Comparison of ENCODE assay signal across 16 cellular contexts in genomic region chr9:90421786-90422185, GRCh38.
DNase-seq lines count a peak whose midpoint lies in the region; ATAC-seq lines count a peak whose summit lies in the region.
"Had no signal": no experiment of that assay in that cellular context is flagged by ENCODE, and none has a peak within 500 bp of the region (broad histone marks: within the 10 kb centered on the region; RNA-seq: fewer than 3 reads in every experiment).

No MANE protein-coding gene starts in this region.

- H3K36me3 ChIP-seq in MG63, result no peaks in the 10 kb centered on the region
- H3K36me3 ChIP-seq: BLaER1 treated with 17β-estradiol and CSF1 and Interleukin-3, amounts not matched to agents 10 nM and 100 nM had no signal

- H3K9me3 ChIP-seq in MG63, result no peaks in the 10 kb centered on the region
- H3K9me3 ChIP-seq: BLaER1 treated with 17β-estradiol and CSF1 and Interleukin-3, amounts not matched to agents 10 nM and 100 nM had no signal

- DNase-seq in NCI-H446 (lab: John Stamatoyannopoulos, UW) (peak; percentile 1 to 37), NCI-H446 treated with DMSO at 0.1 percent for 48 hours (lab: John Stamatoyannopoulos, UW) (no peak), MG63 (peak; percentile 4), cerebellar nuclear complex (lab: John Stamatoyannopoulos, UW) (peak; percentile 40 to 55), NCI-H146 treated with DMSO at 0.1 percent for 48 hours (lab: John Stamatoyannopoulos, UW; ENCODE audit: unreplicated experiment) (no peak)
- DNase-seq: CD4-positive, CD25-positive, alpha-beta regulatory T cell; CD8-positive, alpha-beta memory T cell; COR-L47; GDM1; HFFc6; IMR-90 had no signal

- no peak overlapping the region for H3K4me3 ChIP-seq in MG63
- H3K4me3 ChIP-seq: BLaER1 treated with 17β-estradiol and CSF1 and Interleukin-3, amounts not matched to agents 10 nM and 100 nM; GM23338 had no signal

- ATAC-seq in esophagus mucosa (no peak), HG03571 (IDR thresholded peaks at IDR 0.05; ENCODE audit: unreplicated experiment) (no peak)
- ATAC-seq: GM23338, HCT116 had no signal

- no peaks in the 10 kb centered on the region for H3K27me3 ChIP-seq in MG63
- H3K27me3 ChIP-seq: BLaER1 treated with 17β-estradiol and CSF1 and Interleukin-3, amounts not matched to agents 10 nM and 100 nM had no signal

Comparison
In these comparisons a context has a peak if more than half of its experiments do, and no peak if none do; other contexts are left out.
1. DNase-seq: peak in NCI-H446 (2 of 2), MG63 (single experiment) and cerebellar nuclear complex (2 of 2); none in NCI-H446 treated with DMSO at 0.1 percent for 48 hours (single experiment) and NCI-H146 treated with DMSO at 0.1 percent for 48 hours (single experiment).